Comparison of ENCODE assay signal across 12 cellular contexts in genomic region chr6:142900467-142900961, GRCh38. TPM values are rescaled to one million over a fixed set of nuclear protein-coding genes. Genes with fewer than 3 reads are reported as not detected.
A peak's percentile ranks its signal among the peaks of the same experiment; 100 is the strongest.
DNase-seq lines count a peak whose midpoint lies in the region; ATAC-seq, FAIRE-seq and TF ChIP-seq lines count a peak whose summit lies in the region.
"Had no signal": no experiment of that assay in that cellular context is flagged by ENCODE, and none has a peak within 500 bp of the region (broad histone marks: within the 10 kb centered on the region; RNA-seq: fewer than 3 reads in every experiment).

No MANE protein-coding gene starts in this region.

- intact Hi-C loops in activated CD4-positive, alpha-beta memory T cell treated with anti-CD3 and anti-CD28 coated beads for 36 hours (cut with micrococcal nuclease), result loop anchor here (5.0 kb wide), 1 partner anchor 162 kb away; the partner anchor contains the start of gene AIG1
- intact Hi-C loops in posterior vena cava (cut with DNase I), result no loop called here

- TF ChIP-seq CTCF in glutamatergic neuron (IDR thresholded peaks at IDR 0.05; ENCODE audit: partially characterized antibody, unreplicated experiment), result no peak

- CTCF ChIA-PET in activated CD4-positive, alpha-beta memory T cell treated with anti-CD3 and anti-CD28 coated beads for 36 hours (lab: Charles Lee), result interaction anchor here (1.4 kb wide), 1 partner anchor 15 kb away, joined by 9 read pairs; no protein-coding TSS in a partner anchor
- CTCF ChIA-PET in activated CD4-positive, alpha-beta memory T cell treated with anti-CD3 and anti-CD28 coated beads, Interleukin-2, amount 10 ng/mL, durations not matched to agents 7 days and 5 days (lab: Charles Lee), result interaction anchor here (1.1 to 1.7 kb wide), 3 partner anchors 35 to 55 kb away, joined by 3 to 5 read pairs (median 3); no protein-coding TSS in a partner anchor

- H3K4me1 Mint-ChIP-seq in activated CD4-positive, alpha-beta memory T cell treated with anti-CD3 and anti-CD28 coated beads for 36 hours (ENCODE audit: low read depth), result peaks cover 56% of the 10 kb centered on the region
- H3K4me1 Mint-ChIP-seq in activated CD4-positive, alpha-beta memory T cell treated with anti-CD3 and anti-CD28 coated beads, Interleukin-2, amount 10 ng/mL, durations not matched to agents 7 days and 5 days, result peaks cover 49% of the 10 kb centered on the region
- peaks cover 7% of the 10 kb centered on the region for H3K4me1 Mint-ChIP-seq in glutamatergic neuron (ENCODE audit: low read depth, unreplicated experiment)
- peaks cover 6% of the 10 kb centered on the region for H3K4me1 Mint-ChIP-seq in stimulated activated naive CD8-positive, alpha-beta T cell treated with anti-CD3 and anti-CD28 coated beads, Interleukin-15, Interleukin-2, amounts not matched to agents 100 ng/mL and 50 ng/mL, for 24 hours (ENCODE audit: low read depth)

- peaks cover 7% of the 10 kb centered on the region for H3K36me3 Mint-ChIP-seq in activated CD4-positive, alpha-beta memory T cell treated with anti-CD3 and anti-CD28 coated beads for 36 hours
- peaks cover 15% of the 10 kb centered on the region for H3K36me3 Mint-ChIP-seq in activated CD4-positive, alpha-beta memory T cell treated with anti-CD3 and anti-CD28 coated beads, Interleukin-2, amount 10 ng/mL, durations not matched to agents 7 days and 5 days (ENCODE audit: low read depth)
- peaks cover 0 to 7% of the 10 kb centered on the region in 2 donors for H3K36me3 Mint-ChIP-seq in activated naive CD4-positive, alpha-beta T cell treated with anti-CD3 and anti-CD28 coated beads, Interleukin-2, amount 50 U/mL, for 72 hours
- H3K36me3 Mint-ChIP-seq in glutamatergic neuron (ENCODE audit: unreplicated experiment), result no peaks in the 10 kb centered on the region
- H3K36me3 Mint-ChIP-seq in stimulated activated naive CD8-positive, alpha-beta T cell treated with anti-CD3 and anti-CD28 coated beads, Interleukin-15, Interleukin-2, amounts not matched to agents 100 ng/mL and 50 ng/mL, for 24 hours (ENCODE audit: low read depth), result peaks cover 6% of the 10 kb centered on the region

- POLR2A ChIA-PET in activated CD4-positive, alpha-beta memory T cell treated with anti-CD3 and anti-CD28 coated beads for 36 hours (lab: Charles Lee), result interaction anchor here (0.7 to 1.3 kb wide), 4 partner anchors 18 to 57 kb away, joined by 3 to 4 read pairs (median 4); no protein-coding TSS in a partner anchor
- POLR2A ChIA-PET in activated CD4-positive, alpha-beta memory T cell treated with anti-CD3 and anti-CD28 coated beads, Interleukin-2, amount 10 ng/mL, durations not matched to agents 7 days and 5 days (lab: Charles Lee), result interaction anchor here (0.7 to 8.4 kb wide), 9 partner anchors 12 to 637 kb away, joined by 3 to 142 read pairs (median 7); partner anchors contain the start of gene HIVEP2

- H3K27ac Mint-ChIP-seq in activated CD4-positive, alpha-beta memory T cell treated with anti-CD3 and anti-CD28 coated beads for 36 hours, result peak overlapping the region; percentile 62
- H3K27ac Mint-ChIP-seq in activated CD4-positive, alpha-beta memory T cell treated with anti-CD3 and anti-CD28 coated beads, Interleukin-2, amount 10 ng/mL, durations not matched to agents 7 days and 5 days, result no peak overlapping the region
- peak overlapping the region in 1 of 2 donors; percentile 86 for H3K27ac Mint-ChIP-seq in activated naive CD4-positive, alpha-beta T cell treated with anti-CD3 and anti-CD28 coated beads, Interleukin-2, amount 50 U/mL, for 72 hours
- peak overlapping the region; percentile 54 for H3K27ac Mint-ChIP-seq in glutamatergic neuron (ENCODE audit: unreplicated experiment)
- peak overlapping the region; percentile 64 for H3K27ac Mint-ChIP-seq in stimulated activated naive CD8-positive, alpha-beta T cell treated with anti-CD3 and anti-CD28 coated beads, Interleukin-15, Interleukin-2, amounts not matched to agents 100 ng/mL and 50 ng/mL, for 24 hours

- DNase-seq in activated CD4-positive, alpha-beta memory T cell treated with anti-CD3 and anti-CD28 coated beads for 36 hours, result peak; percentile 27
- no peak for DNase-seq in activated CD4-positive, alpha-beta memory T cell treated with anti-CD3 and anti-CD28 coated beads, Interleukin-2, amount 10 ng/mL, durations not matched to agents 7 days and 5 days
- no peak for DNase-seq in activated naive CD4-positive, alpha-beta T cell treated with anti-CD3 and anti-CD28 coated beads, Interleukin-2, amount 50 U/mL, for 72 hours (ENCODE audit: low spot score in 2 of 2)
- DNase-seq in glutamatergic neuron (no peak), posterior vena cava (ENCODE audit: low spot score) (no peak), NCI-H446 treated with DMSO at 0.1 percent for 48 hours (lab: John Stamatoyannopoulos, UW) (no peak), GM12891 (ENCODE audit: insufficient read length, low spot score) (no peak)
- DNase-seq: NCI-H2171 treated with DMSO at 0.1 percent for 48 hours had no signal

- no peak for FAIRE-seq in GM12891 (lab: Jason Lieb, UNC)
- FAIRE-seq: bronchial epithelial cell, H54, K562 had no signal

- no peaks in the 10 kb centered on the region for H3K9me3 Mint-ChIP-seq in activated CD4-positive, alpha-beta memory T cell treated with anti-CD3 and anti-CD28 coated beads for 36 hours
- no peaks in the 10 kb centered on the region for H3K9me3 Mint-ChIP-seq in activated CD4-positive, alpha-beta memory T cell treated with anti-CD3 and anti-CD28 coated beads, Interleukin-2, amount 10 ng/mL, durations not matched to agents 7 days and 5 days
- no peaks in the 10 kb centered on the region for H3K9me3 Mint-ChIP-seq in activated naive CD4-positive, alpha-beta T cell treated with anti-CD3 and anti-CD28 coated beads, Interleukin-2, amount 50 U/mL, for 72 hours
- H3K9me3 Mint-ChIP-seq in glutamatergic neuron (ENCODE audit: unreplicated experiment), result no peaks in the 10 kb centered on the region
- H3K9me3 Mint-ChIP-seq in stimulated activated naive CD8-positive, alpha-beta T cell treated with anti-CD3 and anti-CD28 coated beads, Interleukin-15, Interleukin-2, amounts not matched to agents 100 ng/mL and 50 ng/mL, for 24 hours, result no peaks in the 10 kb centered on the region

- no peaks in the 10 kb centered on the region for H3K27me3 Mint-ChIP-seq in activated CD4-positive, alpha-beta memory T cell treated with anti-CD3 and anti-CD28 coated beads for 36 hours
- no peaks in the 10 kb centered on the region for H3K27me3 Mint-ChIP-seq in activated CD4-positive, alpha-beta memory T cell treated with anti-CD3 and anti-CD28 coated beads, Interleukin-2, amount 10 ng/mL, durations not matched to agents 7 days and 5 days
- no peaks in the 10 kb centered on the region for H3K27me3 Mint-ChIP-seq in glutamatergic neuron (ENCODE audit: unreplicated experiment)
- no peaks in the 10 kb centered on the region for H3K27me3 Mint-ChIP-seq in stimulated activated naive CD8-positive, alpha-beta T cell treated with anti-CD3 and anti-CD28 coated beads, Interleukin-15, Interleukin-2, amounts not matched to agents 100 ng/mL and 50 ng/mL, for 24 hours

- TF ChIP-seq POLR2A in GM12891 (IDR thresholded peaks at IDR 0.05; ENCODE audit: low read depth, low read length), result no peak

- peak overlapping the region; percentile 46 for H3K4me3 Mint-ChIP-seq in activated CD4-positive, alpha-beta memory T cell treated with anti-CD3 and anti-CD28 coated beads for 36 hours
- no peak overlapping the region for H3K4me3 Mint-ChIP-seq in activated CD4-positive, alpha-beta memory T cell treated with anti-CD3 and anti-CD28 coated beads, Interleukin-2, amount 10 ng/mL, durations not matched to agents 7 days and 5 days
- no peak overlapping the region for H3K4me3 Mint-ChIP-seq in glutamatergic neuron (ENCODE audit: unreplicated experiment)
- no peak overlapping the region for H3K4me3 Mint-ChIP-seq in stimulated activated naive CD8-positive, alpha-beta T cell treated with anti-CD3 and anti-CD28 coated beads, Interleukin-15, Interleukin-2, amounts not matched to agents 100 ng/mL and 50 ng/mL, for 24 hours

- ATAC-seq in activated naive CD4-positive, alpha-beta T cell treated with anti-CD3 and anti-CD28 coated beads, Interleukin-2, amount 50 U/mL, for 72 hours, result peak; percentile 8 to 42
- ATAC-seq: K562 had no signal

TF ChIP-seq in GM12891, 5 proteins besides CTCF, POLR2A, EP300 and RAD21:
- TF ChIP-seq TAF1 (IDR thresholded peaks at IDR 0.05; ENCODE audit: low read depth, low read length), result no peak

RNA-seq across cellular contexts. Expression of gene HIVEP2, which starts 44.5 kb away (rescaled TPM):
- 10 to 100 TPM; 24.3 to 25.1 TPM for total RNA-seq in activated CD4-positive, alpha-beta memory T cell treated with anti-CD3 and anti-CD28 coated beads for 36 hours
- 10 to 100 TPM; 30.5 to 32.8 TPM for total RNA-seq in activated CD4-positive, alpha-beta memory T cell treated with anti-CD3 and anti-CD28 coated beads, Interleukin-2, amount 10 ng/mL, durations not matched to agents 7 days and 5 days
- 10 to 100 TPM; 23.8 to 33.1 TPM for total RNA-seq in activated naive CD4-positive, alpha-beta T cell treated with anti-CD3 and anti-CD28 coated beads, Interleukin-2, amount 50 U/mL, for 72 hours
- total RNA-seq in glutamatergic neuron (ENCODE audit: unreplicated experiment) (2.6 TPM), posterior vena cava (10 to 100 TPM; 28.4 to 30.8 TPM)
- 3.5 TPM for polyA plus RNA-seq in GM12891 (2012; ENCODE audit: low read depth, missing spikeins)
